ENCODE assay signal across 21 cellular contexts in the genomic region with DNA sequence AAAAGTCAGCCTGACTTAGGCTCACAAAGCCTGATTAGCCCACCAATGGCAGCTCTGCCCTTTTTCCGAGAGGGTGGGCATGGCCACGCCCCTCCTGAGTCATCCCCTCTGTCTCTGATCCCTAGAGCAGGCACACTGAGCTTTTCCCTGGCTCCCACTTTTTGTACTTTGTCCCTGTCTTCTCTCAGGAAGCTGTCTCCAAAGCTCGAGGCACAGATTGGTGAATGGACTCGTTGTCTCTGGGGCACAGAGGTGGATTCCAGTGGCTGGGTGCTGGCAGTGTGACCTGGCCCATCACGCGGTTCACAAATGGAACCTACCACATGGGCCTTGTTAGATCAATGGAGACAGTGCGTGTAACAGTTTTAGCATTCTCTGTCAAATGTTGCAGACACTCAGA.
DNase-seq lines count a peak whose midpoint lies in the region; ATAC-seq and TF ChIP-seq lines count a peak whose summit lies in the region.
"Had no signal": no experiment of that assay in that cellular context is flagged by ENCODE, and none has a peak within 500 bp of the region (broad histone marks: within the 10 kb centered on the region; RNA-seq: fewer than 3 reads in every experiment).

No MANE protein-coding gene starts in this region.

- intact Hi-C loops in CD14-positive monocyte (cut with micrococcal nuclease) (no loop called here), colonic mucosa (cut with DNase I) (no loop called here)

- no peaks in the 10 kb centered on the region for H3K4me1 Mint-ChIP-seq in CD14-positive monocyte
- H3K4me1 Mint-ChIP-seq: stimulated activated naive CD8-positive, alpha-beta T cell treated with anti-CD3 and anti-CD28 coated beads, Interleukin-15, amount 100 ng/mL, for 72 hours had no signal

- no peak for ATAC-seq in HG02885 (IDR thresholded peaks at IDR 0.05; ENCODE audit: poor library complexity, unreplicated experiment)
- ATAC-seq: activated naive CD4-positive, alpha-beta T cell treated with anti-CD3 and anti-CD28 coated beads, Interleukin-2, amount 50 U/mL, for 72 hours; stimulated activated naive CD8-positive, alpha-beta T cell treated with anti-CD3 and anti-CD28 coated beads, Interleukin-15, amount 100 ng/mL, for 72 hours had no signal

- no peaks in the 10 kb centered on the region for H3K27me3 ChIP-seq in H7 (ENCODE audit: control insufficient read depth, insufficient read depth, low read length)
- H3K27me3 ChIP-seq in colonic mucosa: no peaks in the 10 kb centered on the region

- no peak overlapping the region for H3K27ac Mint-ChIP-seq in CD14-positive monocyte
- H3K27ac Mint-ChIP-seq: activated naive CD4-positive, alpha-beta T cell treated with anti-CD3 and anti-CD28 coated beads, Interleukin-2, amount 50 U/mL, for 72 hours; activated T-helper 2 cell treated with anti-CD3 and anti-CD28 coated beads, Interferon-gamma antibody, Interleukin-2, Interleukin-4, amounts not matched to agents 10 μg/mL and 5 μg/mL and 100 μg/mL, durations not matched to agents 14 hours and 24 hours and 36 hours; memory B cell had no signal

- no peak for TF ChIP-seq CTCF in CD14-positive monocyte (IDR thresholded peaks at IDR 0.05)
- TF ChIP-seq CTCF in colonic mucosa (IDR thresholded peaks at IDR 0.05): no peak

- peaks cover 0 to 4% (median 2%) of the 10 kb centered on the region in 7 donors for H3K9me3 Mint-ChIP-seq in CD14-positive monocyte
- H3K9me3 Mint-ChIP-seq: activated naive CD4-positive, alpha-beta T cell treated with anti-CD3 and anti-CD28 coated beads, Interleukin-2, amount 50 U/mL, for 72 hours; activated T-helper 2 cell treated with anti-CD3 and anti-CD28 coated beads, Interferon-gamma antibody, Interleukin-2, Interleukin-4, amounts not matched to agents 10 μg/mL and 5 μg/mL and 100 μg/mL, durations not matched to agents 14 hours and 24 hours and 36 hours; memory B cell; stimulated activated naive CD8-positive, alpha-beta T cell treated with anti-CD3 and anti-CD28 coated beads, Interleukin-15, amount 100 ng/mL, for 72 hours had no signal

- H3K36me3 ChIP-seq in H7 (replicated peaks; ENCODE audit: control insufficient read depth, insufficient read depth, low read length) (no peaks in the 10 kb centered on the region), colonic mucosa (no peaks in the 10 kb centered on the region)
- H3K36me3 ChIP-seq: neutrophil, tibial artery had no signal

- no peaks in the 10 kb centered on the region for H3K9me3 ChIP-seq in colonic mucosa
- H3K9me3 ChIP-seq: neutrophil, tibial artery had no signal

- no peak overlapping the region for H3K27ac ChIP-seq in colonic mucosa
- H3K27ac ChIP-seq: coronary artery, neutrophil, tibial artery had no signal

- H3K4me3 Mint-ChIP-seq in CD14-positive monocyte: no peak overlapping the region
- H3K4me3 Mint-ChIP-seq: memory B cell; stimulated activated naive CD8-positive, alpha-beta T cell treated with anti-CD3 and anti-CD28 coated beads, Interleukin-15, amount 100 ng/mL, for 72 hours had no signal

- no peaks in the 10 kb centered on the region for H3K36me3 Mint-ChIP-seq in CD14-positive monocyte
- H3K36me3 Mint-ChIP-seq: activated naive CD4-positive, alpha-beta T cell treated with anti-CD3 and anti-CD28 coated beads, Interleukin-2, amount 50 U/mL, for 72 hours; memory B cell had no signal

- H3K9ac ChIP-seq in colonic mucosa (ENCODE audit: low read depth in 2 of 2, low read length in 2 of 2): no peak overlapping the region

- DNase-seq in CD14-positive monocyte (ENCODE audit: low spot score) (peak; percentile 20), H7 (peak; percentile 73), colonic mucosa (peak; percentile 6), pons (ENCODE audit: low spot score) (peak; percentile 22), DMS 273 (lab: John Stamatoyannopoulos, UW; ENCODE audit: unreplicated experiment) (no peak), activated gamma-delta T cell (lab: John Stamatoyannopoulos, UW) (no peak)
- DNase-seq: activated CD4-positive, alpha-beta T cell treated with anti-CD3 and anti-CD28 coated beads, Interleukin-2, amount 50 U/mL, for 1 hour; Calu3; effector memory CD4-positive, alpha-beta T cell; NCI-H1436; NCI-H446 treated with DMSO at 0.1 percent for 48 hours; NCI-H82; stimulated activated naive CD8-positive, alpha-beta T cell treated with anti-CD3 and anti-CD28 coated beads, Interleukin-15, amount 100 ng/mL, for 72 hours; T1000; tibial artery had no signal

- H3K4me3 ChIP-seq in H7 (ENCODE audit: insufficient read depth, low read depth, low read length) (no peak overlapping the region), colonic mucosa (no peak overlapping the region)
- H3K4me3 ChIP-seq: coronary artery, tibial artery had no signal

- no peaks in the 10 kb centered on the region for H3K4me1 ChIP-seq in colonic mucosa
- H3K4me1 ChIP-seq: tibial artery had no signal

- H3K27me3 Mint-ChIP-seq in CD14-positive monocyte (ENCODE audit: low read depth in 3 of 3): peaks cover under 1 to 17% (median 5%) of the 10 kb centered on the region in 3 donors

Comparison
In these comparisons a context has a peak if more than half of its experiments do, and no peak if none do; other contexts are left out.
1. DNase-seq: peak in CD14-positive monocyte (single experiment), H7 (single experiment), colonic mucosa (single experiment) and pons (single experiment); none in DMS 273 (single experiment) and activated gamma-delta T cell (single experiment).